Comparison of ENCODE assay signal across 8 cellular contexts in the genomic region with DNA sequence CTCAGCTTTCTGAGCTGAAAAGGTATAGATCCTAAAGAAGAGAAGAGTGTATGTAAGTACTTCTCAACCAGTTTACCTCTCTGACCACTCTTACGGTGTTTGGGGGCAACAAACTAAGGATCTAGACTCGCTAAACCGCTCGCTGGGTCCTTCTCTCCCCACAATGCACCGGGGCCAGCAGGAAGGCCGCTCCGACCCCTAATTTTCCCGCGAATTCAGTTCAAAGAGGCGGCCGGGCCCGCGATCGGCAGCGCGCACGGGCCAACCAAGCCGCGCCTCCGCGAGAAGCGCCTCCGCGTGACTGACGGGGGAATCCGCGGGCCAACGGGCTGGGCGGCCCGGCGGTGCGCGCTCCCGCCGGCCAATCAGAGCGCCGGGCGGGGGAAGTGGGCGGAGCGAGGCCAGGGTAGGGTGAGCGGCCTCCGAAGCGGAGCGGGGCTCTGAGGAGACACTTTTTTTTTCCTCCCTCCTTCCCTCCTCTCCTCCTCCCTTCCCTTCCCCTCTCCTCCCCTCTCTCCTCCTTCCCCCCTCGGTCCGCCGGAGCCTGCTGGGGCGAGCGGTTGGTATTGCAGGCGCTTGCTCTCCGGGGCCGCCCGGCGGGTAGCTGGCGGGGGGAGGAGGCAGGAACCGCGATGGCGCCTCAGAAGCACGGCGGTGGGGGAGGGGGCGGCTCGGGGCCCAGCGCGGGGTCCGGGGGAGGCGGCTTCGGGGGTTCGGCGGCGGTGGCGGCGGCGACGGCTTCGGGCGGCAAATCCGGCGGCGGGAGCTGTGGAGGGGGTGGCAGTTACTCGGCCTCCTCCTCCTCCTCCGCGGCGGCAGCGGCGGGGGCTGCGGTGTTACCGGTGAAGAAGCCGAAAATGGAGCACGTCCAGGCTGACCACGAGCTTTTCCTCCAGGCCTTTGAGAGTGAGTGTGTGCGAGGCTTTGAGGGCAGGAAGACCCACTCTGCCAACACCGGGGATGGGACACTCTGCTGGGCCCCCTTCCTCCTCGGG. TPM values are rescaled to one million over a fixed set of nuclear protein-coding genes. Genes with fewer than 3 reads are reported as not detected.
DNase-seq lines count a peak whose midpoint lies in the region; ATAC-seq lines count a peak whose summit lies in the region.
"Not testable (repeated sequence)": the region's sequence is repeated elsewhere in the genome, so short reads cannot be mapped to it uniquely, and the experiment has no call there.

A gene (plus strand): TSS at position 393 of the 995 bp plus-strand sequence. CDS start 240 bp downstream, at position 633.

- peak within 1 kb of the TSS; percentile 76 for H3K27ac ChIP-seq in substantia nigra (ENCODE audit: low read depth, low read length, poor library complexity, severe bottlenecking)

- peak; percentile 97 for ATAC-seq in HG02610 (IDR thresholded peaks at IDR 0.05; ENCODE audit: unreplicated experiment)

- H3K27me3 Mint-ChIP-seq in activated naive CD4-positive, alpha-beta T cell treated with anti-CD3 and anti-CD28 coated beads, Interleukin-2, amount 10 ng/mL, durations not matched to agents 7 days and 5 days = not testable (repeated sequence)

- peak within 1 kb of the TSS; percentile 98 for H3K4me3 ChIP-seq in GM08714 (ENCODE audit: low read length)

- peaks cover 11% of the 10 kb centered on the region for H3K36me3 Mint-ChIP-seq in activated naive CD4-positive, alpha-beta T cell treated with anti-CD3 and anti-CD28 coated beads, Interleukin-2, amount 10 ng/mL, durations not matched to agents 7 days and 5 days

- peak within 1 kb of the TSS; percentile 79 for H3K4me3 Mint-ChIP-seq in activated naive CD4-positive, alpha-beta T cell treated with anti-CD3 and anti-CD28 coated beads, Interleukin-2, amount 10 ng/mL, durations not matched to agents 7 days and 5 days

- H3K4me1 Mint-ChIP-seq in activated naive CD4-positive, alpha-beta T cell treated with anti-CD3 and anti-CD28 coated beads, Interleukin-2, amount 10 ng/mL, durations not matched to agents 7 days and 5 days = peaks cover 24% of the 10 kb centered on the region

- H3K27ac Mint-ChIP-seq in activated naive CD4-positive, alpha-beta T cell treated with anti-CD3 and anti-CD28 coated beads, Interleukin-2, amount 10 ng/mL, durations not matched to agents 7 days and 5 days = peak within 1 kb of the TSS; percentile 85

- DNase-seq in NCI-H1105 (lab: John Stamatoyannopoulos, UW) (peak; percentile 89), SKM-1 (lab: John Stamatoyannopoulos, UW; ENCODE audit: unreplicated experiment) (peak; percentile 58), glomerular visceral epithelial cell (ENCODE audit: extremely low spot score) (peak; percentile 93), occipital lobe (lab: John Stamatoyannopoulos, UW) (peak; percentile 79), substantia nigra (lab: John Stamatoyannopoulos, UW) (peak; percentile 7 to 89 (median 70))
- DNase-seq in activated naive CD4-positive, alpha-beta T cell treated with anti-CD3 and anti-CD28 coated beads, Interleukin-2, amount 10 ng/mL, durations not matched to agents 7 days and 5 days = peak; percentile 89

- CTCF ChIA-PET in activated naive CD4-positive, alpha-beta T cell treated with anti-CD3 and anti-CD28 coated beads, Interleukin-2, amount 10 ng/mL, durations not matched to agents 7 days and 5 days (lab: Charles Lee) = interaction anchor here (1.0 kb wide), 1 partner anchor 10 kb away, joined by 4 read pairs; no protein-coding TSS in a partner anchor

- not testable (repeated sequence) for H3K9me3 Mint-ChIP-seq in activated naive CD4-positive, alpha-beta T cell treated with anti-CD3 and anti-CD28 coated beads, Interleukin-2, amount 10 ng/mL, durations not matched to agents 7 days and 5 days

RNA-seq across cellular contexts. Expression of the gene that starts here (rescaled TPM):
- total RNA-seq in occipital lobe = 38.2 TPM

Comparison
In these comparisons a context has a peak if more than half of its experiments do, and no peak if none do; other contexts are left out.
1. Peak in every context shown above with its lines: DNase-seq, ATAC-seq, H3K4me3 ChIP-seq and H3K27ac ChIP-seq.